In genomic region chr2:126916744-126917143, GRCh38 we compare ENCODE assay signal across 37 cellular contexts. TPM values are rescaled to one million over a fixed set of nuclear protein-coding genes. Genes with fewer than 3 reads are reported as not detected.
"Had no signal": no experiment of that assay in that cellular context is flagged by ENCODE, and none has a peak within 500 bp of the region (broad histone marks: within the 10 kb centered on the region; RNA-seq: fewer than 3 reads in every experiment).

No MANE protein-coding gene starts in this region.

- H3K27me3 Mint-ChIP-seq: activated CD4-positive, alpha-beta memory T cell treated with anti-CD3 and anti-CD28 coated beads for 36 hours; activated CD4-positive, alpha-beta T cell treated with anti-CD3 and anti-CD28 coated beads, Interleukin-2, amount 10 ng/mL, durations not matched to agents 24 days and 14 days; activated CD8-positive, alpha-beta memory T cell treated with anti-CD3 and anti-CD28 coated beads, Interleukin-2, amount 10 ng/mL, durations not matched to agents 7 days and 5 days had no signal

- H3K27ac ChIP-seq: ascending aorta, breast epithelium, cardiac muscle cell, esophagus squamous epithelium, gastroesophageal sphincter had no signal

- H3K36me3 Mint-ChIP-seq: activated CD4-positive, alpha-beta memory T cell treated with anti-CD3 and anti-CD28 coated beads for 36 hours; activated CD8-positive, alpha-beta memory T cell treated with anti-CD3 and anti-CD28 coated beads, Interleukin-2, amount 10 ng/mL, durations not matched to agents 7 days and 5 days; activated naive CD4-positive, alpha-beta T cell treated with anti-CD3 and anti-CD28 coated beads, Interleukin-2, amount 10 ng/mL, durations not matched to agents 7 days and 5 days; activated naive CD4-positive, alpha-beta T cell treated with anti-CD3 and anti-CD28 coated beads, Interleukin-2, amount 50 U/mL, for 72 hours; activated naive CD8-positive, alpha-beta T cell treated with anti-CD3 and anti-CD28 coated beads, Interleukin-2, amount 10 ng/mL, durations not matched to agents 7 days and 5 days; brain had no signal

- ATAC-seq: activated CD4-positive, alpha-beta T cell treated with anti-CD3 and anti-CD28 coated beads for 36 hours; activated CD8-positive, alpha-beta memory T cell treated with anti-CD3 and anti-CD28 coated beads, Interleukin-2, amount 10 ng/mL, durations not matched to agents 7 days and 5 days; activated CD8-positive, alpha-beta T cell treated with anti-CD3 and anti-CD28 coated beads, Interleukin-2, amount 10 ng/mL, durations not matched to agents 7 days and 5 days; activated naive CD4-positive, alpha-beta T cell treated with anti-CD3 and anti-CD28 coated beads, Interleukin-2, amount 50 U/mL, for 72 hours; effector memory CD8-positive, alpha-beta T cell; gastroesophageal sphincter had no signal

- H3K36me3 ChIP-seq: ascending aorta, breast epithelium, cardiac muscle cell, esophagus squamous epithelium, gastroesophageal sphincter had no signal

- H3K27ac Mint-ChIP-seq: activated CD4-positive, alpha-beta memory T cell treated with anti-CD3 and anti-CD28 coated beads for 36 hours; activated CD4-positive, alpha-beta T cell treated with anti-CD3 and anti-CD28 coated beads for 36 hours; activated CD4-positive, alpha-beta T cell treated with anti-CD3 and anti-CD28 coated beads, Interleukin-2, amount 10 ng/mL, durations not matched to agents 24 days and 14 days; activated CD8-positive, alpha-beta memory T cell treated with anti-CD3 and anti-CD28 coated beads, Interleukin-2, amount 10 ng/mL, durations not matched to agents 7 days and 5 days; activated CD8-positive, alpha-beta T cell treated with anti-CD3 and anti-CD28 coated beads, Interleukin-2, amount 10 ng/mL, durations not matched to agents 7 days and 5 days; activated naive CD4-positive, alpha-beta T cell treated with anti-CD3 and anti-CD28 coated beads, Interleukin-2, amount 10 ng/mL, durations not matched to agents 7 days and 5 days; activated naive CD4-positive, alpha-beta T cell treated with anti-CD3 and anti-CD28 coated beads, Interleukin-2, amount 50 U/mL, for 72 hours; activated naive CD8-positive, alpha-beta T cell treated with anti-CD3 and anti-CD28 coated beads, Interleukin-2, amount 10 ng/mL, durations not matched to agents 7 days and 5 days; activated T-helper 1 cell treated with anti-CD3 and anti-CD28 coated beads, Interleukin-12 subunit alpha, Interleukin-12 subunit beta, Interleukin-2, Interleukin-4 antibody, amounts not matched to agents 30 ng/mL and 10 ng/mL and 1 ng/mL, durations not matched to agents 14 hours and 24 hours and 36 hours; activated T-helper 2 cell treated with anti-CD3 and anti-CD28 coated beads, Interferon-gamma antibody, Interleukin-2, Interleukin-4, amounts not matched to agents 10 μg/mL and 5 μg/mL and 100 μg/mL, durations not matched to agents 14 hours and 24 hours and 36 hours; brain; effector memory CD8-positive, alpha-beta T cell had no signal

- H3K27me3 ChIP-seq: ascending aorta, breast epithelium, cardiac muscle cell, esophagus squamous epithelium, gastroesophageal sphincter had no signal

- H3K4me3 ChIP-seq: ascending aorta, breast epithelium, cardiac muscle cell, esophagus squamous epithelium, gastroesophageal sphincter had no signal

- DNase-seq: activated CD4-positive, alpha-beta memory T cell treated with anti-CD3 and anti-CD28 coated beads for 36 hours; activated CD4-positive, alpha-beta T cell treated with anti-CD3 and anti-CD28 coated beads for 36 hours; activated CD4-positive, alpha-beta T cell treated with anti-CD3 and anti-CD28 coated beads, Interleukin-2, amount 10 ng/mL, durations not matched to agents 24 days and 14 days; activated CD4-positive, CD25-positive, alpha-beta regulatory T cell; activated CD4-positive, CD25-positive, alpha-beta regulatory T cell treated with anti-CD3 and anti-CD28 coated beads, Interleukin-2, amount 50 U/mL, for 72 hours; activated CD8-positive, alpha-beta memory T cell treated with anti-CD3 and anti-CD28 coated beads, Interleukin-2, amount 10 ng/mL, durations not matched to agents 7 days and 5 days; activated CD8-positive, alpha-beta memory T cell treated with anti-CD3 and anti-CD28 coated beads, Interleukin-2, amount 50 U/mL, for 4 hours; activated CD8-positive, alpha-beta T cell treated with anti-CD3 and anti-CD28 coated beads, Interleukin-2, amount 10 ng/mL, durations not matched to agents 7 days and 5 days; activated gamma-delta T cell; activated naive CD4-positive, alpha-beta T cell; activated naive CD4-positive, alpha-beta T cell treated with anti-CD3 and anti-CD28 coated beads, Interleukin-2, amount 10 ng/mL, durations not matched to agents 7 days and 5 days; activated naive CD8-positive, alpha-beta T cell treated with anti-CD3 and anti-CD28 coated beads, Interleukin-2, amount 10 ng/mL, durations not matched to agents 7 days and 5 days; activated T-cell treated with anti-CD3 and anti-CD28 coated beads, Interleukin-2, amount 50 U/mL, for 1 hour; activated T-cell treated with anti-CD3 and anti-CD28 coated beads, Interleukin-2, amount 50 U/mL, for 48 hours; central memory CD4-positive, alpha-beta T cell; cerebellar nuclear complex; cortex of kidney; dermis blood vessel endothelial cell; effector CD4-positive, alpha-beta T cell; effector memory CD8-positive, alpha-beta T cell; erythroblast; esophagus squamous epithelium; foreskin melanocyte; T-helper 2 cell had no signal

- H3K9me3 ChIP-seq: ascending aorta, breast epithelium, esophagus squamous epithelium had no signal

- H3K4me1 Mint-ChIP-seq: activated CD4-positive, alpha-beta T cell treated with anti-CD3 and anti-CD28 coated beads for 36 hours; activated CD4-positive, alpha-beta T cell treated with anti-CD3 and anti-CD28 coated beads, Interleukin-2, amount 10 ng/mL, durations not matched to agents 24 days and 14 days; activated CD8-positive, alpha-beta memory T cell treated with anti-CD3 and anti-CD28 coated beads, Interleukin-2, amount 10 ng/mL, durations not matched to agents 7 days and 5 days; activated naive CD4-positive, alpha-beta T cell treated with anti-CD3 and anti-CD28 coated beads, Interleukin-2, amount 10 ng/mL, durations not matched to agents 7 days and 5 days; activated naive CD8-positive, alpha-beta T cell treated with anti-CD3 and anti-CD28 coated beads, Interleukin-2, amount 10 ng/mL, durations not matched to agents 7 days and 5 days; brain had no signal

- H3K4me3 Mint-ChIP-seq: activated CD4-positive, alpha-beta memory T cell treated with anti-CD3 and anti-CD28 coated beads for 36 hours; activated CD4-positive, alpha-beta T cell treated with anti-CD3 and anti-CD28 coated beads for 36 hours; activated CD4-positive, alpha-beta T cell treated with anti-CD3 and anti-CD28 coated beads, Interleukin-2, amount 10 ng/mL, durations not matched to agents 24 days and 14 days; activated CD8-positive, alpha-beta memory T cell treated with anti-CD3 and anti-CD28 coated beads, Interleukin-2, amount 10 ng/mL, durations not matched to agents 7 days and 5 days; activated CD8-positive, alpha-beta T cell treated with anti-CD3 and anti-CD28 coated beads, Interleukin-2, amount 10 ng/mL, durations not matched to agents 7 days and 5 days; activated naive CD4-positive, alpha-beta T cell treated with anti-CD3 and anti-CD28 coated beads, Interleukin-2, amount 10 ng/mL, durations not matched to agents 7 days and 5 days; activated naive CD8-positive, alpha-beta T cell treated with anti-CD3 and anti-CD28 coated beads, Interleukin-2, amount 10 ng/mL, durations not matched to agents 7 days and 5 days; activated T-helper 1 cell treated with anti-CD3 and anti-CD28 coated beads, Interleukin-12 subunit alpha, Interleukin-12 subunit beta, Interleukin-2, Interleukin-4 antibody, amounts not matched to agents 30 ng/mL and 10 ng/mL and 1 ng/mL, durations not matched to agents 14 hours and 24 hours and 36 hours; brain; effector memory CD8-positive, alpha-beta T cell had no signal

- H3K9me3 Mint-ChIP-seq: activated CD4-positive, alpha-beta memory T cell treated with anti-CD3 and anti-CD28 coated beads for 36 hours; activated CD4-positive, alpha-beta T cell treated with anti-CD3 and anti-CD28 coated beads, Interleukin-2, amount 10 ng/mL, durations not matched to agents 24 days and 14 days; activated naive CD4-positive, alpha-beta T cell treated with anti-CD3 and anti-CD28 coated beads, Interleukin-2, amount 10 ng/mL, durations not matched to agents 7 days and 5 days; activated naive CD4-positive, alpha-beta T cell treated with anti-CD3 and anti-CD28 coated beads, Interleukin-2, amount 50 U/mL, for 72 hours; activated naive CD8-positive, alpha-beta T cell treated with anti-CD3 and anti-CD28 coated beads, Interleukin-2, amount 10 ng/mL, durations not matched to agents 7 days and 5 days; activated T-helper 1 cell treated with anti-CD3 and anti-CD28 coated beads, Interleukin-12 subunit alpha, Interleukin-12 subunit beta, Interleukin-2, Interleukin-4 antibody, amounts not matched to agents 30 ng/mL and 10 ng/mL and 1 ng/mL, durations not matched to agents 14 hours and 24 hours and 36 hours; activated T-helper 2 cell treated with anti-CD3 and anti-CD28 coated beads, Interferon-gamma antibody, Interleukin-2, Interleukin-4, amounts not matched to agents 10 μg/mL and 5 μg/mL and 100 μg/mL, durations not matched to agents 14 hours and 24 hours and 36 hours; brain; effector memory CD8-positive, alpha-beta T cell had no signal

- H3K4me1 ChIP-seq: ascending aorta, breast epithelium, esophagus squamous epithelium, gastroesophageal sphincter had no signal

RNA-seq across cellular contexts. Expression of gene TEX51, which starts 18.1 kb away (rescaled TPM):
- total RNA-seq: activated CD4-positive, alpha-beta memory T cell treated with anti-CD3 and anti-CD28 coated beads for 36 hours; activated CD4-positive, alpha-beta T cell treated with anti-CD3 and anti-CD28 coated beads for 36 hours; activated CD4-positive, alpha-beta T cell treated with anti-CD3 and anti-CD28 coated beads, Interleukin-2, amount 10 ng/mL, durations not matched to agents 24 days and 14 days; activated CD8-positive, alpha-beta memory T cell treated with anti-CD3 and anti-CD28 coated beads for 36 hours; activated CD8-positive, alpha-beta memory T cell treated with anti-CD3 and anti-CD28 coated beads, Interleukin-2, amount 10 ng/mL, durations not matched to agents 7 days and 5 days; activated CD8-positive, alpha-beta T cell treated with anti-CD3 and anti-CD28 coated beads, Interleukin-2, amount 10 ng/mL, durations not matched to agents 7 days and 5 days; activated naive CD4-positive, alpha-beta T cell treated with anti-CD3 and anti-CD28 coated beads, Interleukin-2, amount 50 U/mL, for 72 hours; activated naive CD8-positive, alpha-beta T cell treated with anti-CD3 and anti-CD28 coated beads, Interleukin-2, amount 10 ng/mL, durations not matched to agents 7 days and 5 days; activated T-helper 1 cell treated with anti-CD3 and anti-CD28 coated beads, Interleukin-12 subunit alpha, Interleukin-12 subunit beta, Interleukin-2, Interleukin-4 antibody, amounts not matched to agents 30 ng/mL and 10 ng/mL and 1 ng/mL, durations not matched to agents 14 hours and 24 hours and 36 hours; activated T-helper 2 cell treated with anti-CD3 and anti-CD28 coated beads, Interferon-gamma antibody, Interleukin-2, Interleukin-4, amounts not matched to agents 10 μg/mL and 5 μg/mL and 100 μg/mL, durations not matched to agents 14 hours and 24 hours and 36 hours; ascending aorta; breast epithelium; cardiac muscle cell; dermis blood vessel endothelial cell; esophagus squamous epithelium; fibroblast of lung; fibroblast of villous mesenchyme; gastroesophageal sphincter; glomerular endothelial cell; T-helper 1 cell treated with Interleukin-12 subunit alpha and Interleukin-12 subunit beta and Interleukin-4 antibody, amounts not matched to agents 30 ng/mL and 1 ng/mL, for 36 hours had no signal
- polyA plus RNA-seq: cardiac muscle cell, fibroblast of lung had no signal
